In the genomic region with DNA sequence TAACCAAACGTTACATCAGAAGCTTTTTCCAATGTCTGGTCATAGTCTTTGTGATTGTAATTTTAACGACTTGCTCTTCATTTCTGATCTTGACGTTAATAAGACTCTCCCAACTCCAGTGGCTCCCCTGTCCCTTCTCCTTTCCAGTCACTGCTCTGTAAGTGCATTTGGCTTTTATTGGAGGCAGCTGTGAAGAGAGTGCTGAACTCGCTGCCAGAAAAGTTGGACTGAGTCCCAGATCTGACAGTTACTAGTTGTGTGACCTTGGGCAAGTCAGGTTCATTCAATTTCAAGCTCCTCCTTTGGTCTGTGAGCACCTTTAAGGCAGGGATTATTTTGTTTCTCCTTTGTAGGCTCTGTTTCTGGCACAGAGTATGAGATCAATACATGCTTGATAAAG, we compare ENCODE assay signal across 14 cellular contexts.
DNase-seq lines count a peak whose midpoint lies in the region; ATAC-seq, FAIRE-seq and TF ChIP-seq lines count a peak whose summit lies in the region.
"Had no signal": no experiment of that assay in that cellular context is flagged by ENCODE, and none has a peak within 500 bp of the region (broad histone marks: within the 10 kb centered on the region; RNA-seq: fewer than 3 reads in every experiment).

No MANE protein-coding gene starts in this region.

- no peaks in the 10 kb centered on the region for H3K36me3 Mint-ChIP-seq in activated naive CD8-positive, alpha-beta T cell treated with anti-CD3 and anti-CD28 coated beads, Interleukin-2, amount 50 U/mL, for 24 hours (ENCODE audit: low read depth)

- peaks cover 8% of the 10 kb centered on the region for H3K9me3 Mint-ChIP-seq in activated naive CD8-positive, alpha-beta T cell treated with anti-CD3 and anti-CD28 coated beads, Interleukin-2, amount 50 U/mL, for 24 hours

- no peak for TF ChIP-seq CTCF in choroid plexus epithelial cell (conservative IDR thresholded peaks at IDR 0.05; ENCODE audit: low read depth, low read length)

- ATAC-seq in activated naive CD8-positive, alpha-beta T cell treated with anti-CD3 and anti-CD28 coated beads, Interleukin-2, amount 50 U/mL, for 24 hours, result no peak

- H3K4me3 Mint-ChIP-seq in activated naive CD8-positive, alpha-beta T cell treated with anti-CD3 and anti-CD28 coated beads, Interleukin-2, amount 50 U/mL, for 24 hours, result no peak overlapping the region

- H3K27ac Mint-ChIP-seq in activated naive CD8-positive, alpha-beta T cell treated with anti-CD3 and anti-CD28 coated beads, Interleukin-2, amount 50 U/mL, for 24 hours, result no peak overlapping the region

- TF ChIP-seq POLR2A in GM12892 (IDR thresholded peaks at IDR 0.05; ENCODE audit: low read depth, low read length), result no peak

- H3K4me1 Mint-ChIP-seq in activated naive CD8-positive, alpha-beta T cell treated with anti-CD3 and anti-CD28 coated beads, Interleukin-2, amount 50 U/mL, for 24 hours, result no peaks in the 10 kb centered on the region

- DNase-seq in DMS 273 treated with DMSO at 0.1 percent for 48 hours (lab: John Stamatoyannopoulos, UW), result peak; percentile 13
- peak; percentile 42 for DNase-seq in NCI-H1092 treated with DMSO at 0.1 percent for 48 hours (lab: John Stamatoyannopoulos, UW)
- DNase-seq in choroid plexus epithelial cell (ENCODE audit: low read depth), result peak; percentile 68
- DNase-seq in lung microvascular endothelial cell (ENCODE audit: low read depth in 2 of 2), result peak; percentile 11 to 49
- no peak for DNase-seq in activated naive CD8-positive, alpha-beta T cell treated with anti-CD3 and anti-CD28 coated beads, Interleukin-2, amount 50 U/mL, for 24 hours
- DNase-seq in amygdala (lab: John Stamatoyannopoulos, UW), result no peak
- DNase-seq in stimulated activated CD4-positive, alpha-beta T cell treated with anti-CD3 and anti-CD28 coated beads, Interleukin-12 subunit alpha, Interleukin-12 subunit beta, amount 100 ng/mL, for 4 hours, result no peak
- no peak for DNase-seq in GM12892 (ENCODE audit: insufficient read length)
- DNase-seq: activated gamma-delta T cell treated with Interleukin-2 at 50 U/mL for 16 hours; NCI-H1048; NCI-H446 treated with DMSO at 0.1 percent for 48 hours; stimulated activated CD4-positive, alpha-beta T cell treated with anti-CD3 and anti-CD28 coated beads, Interleukin-4, amount 100 ng/mL, for 24 hours; stimulated activated naive CD4-positive, alpha-beta T cell treated with Interleukin-2 at 50 U/mL for 16 hours; T1000 had no signal

- no peak overlapping the region for H3K4me3 ChIP-seq in choroid plexus epithelial cell (ENCODE audit: low read depth, low read length)

- H3K27me3 Mint-ChIP-seq in activated naive CD8-positive, alpha-beta T cell treated with anti-CD3 and anti-CD28 coated beads, Interleukin-2, amount 50 U/mL, for 24 hours, result peaks cover 15% of the 10 kb centered on the region

- no peak for FAIRE-seq in GM12892 (lab: Jason Lieb, UNC)

Comparison
In these comparisons a context has a peak if more than half of its experiments do, and no peak if none do; other contexts are left out.
1. DNase-seq: peak in DMS 273 treated with DMSO at 0.1 percent for 48 hours (single experiment), NCI-H1092 treated with DMSO at 0.1 percent for 48 hours (single experiment), choroid plexus epithelial cell (single experiment) and lung microvascular endothelial cell (2 of 2); none in activated naive CD8-positive, alpha-beta T cell treated with anti-CD3 and anti-CD28 coated beads, Interleukin-2, amount 50 U/mL, for 24 hours (single experiment), amygdala (0 of 56), stimulated activated CD4-positive, alpha-beta T cell treated with anti-CD3 and anti-CD28 coated beads, Interleukin-12 subunit alpha, Interleukin-12 subunit beta, amount 100 ng/mL, for 4 hours (single experiment) and GM12892 (single experiment).